ENCODE assay signal across 31 cellular contexts in the genomic region with DNA sequence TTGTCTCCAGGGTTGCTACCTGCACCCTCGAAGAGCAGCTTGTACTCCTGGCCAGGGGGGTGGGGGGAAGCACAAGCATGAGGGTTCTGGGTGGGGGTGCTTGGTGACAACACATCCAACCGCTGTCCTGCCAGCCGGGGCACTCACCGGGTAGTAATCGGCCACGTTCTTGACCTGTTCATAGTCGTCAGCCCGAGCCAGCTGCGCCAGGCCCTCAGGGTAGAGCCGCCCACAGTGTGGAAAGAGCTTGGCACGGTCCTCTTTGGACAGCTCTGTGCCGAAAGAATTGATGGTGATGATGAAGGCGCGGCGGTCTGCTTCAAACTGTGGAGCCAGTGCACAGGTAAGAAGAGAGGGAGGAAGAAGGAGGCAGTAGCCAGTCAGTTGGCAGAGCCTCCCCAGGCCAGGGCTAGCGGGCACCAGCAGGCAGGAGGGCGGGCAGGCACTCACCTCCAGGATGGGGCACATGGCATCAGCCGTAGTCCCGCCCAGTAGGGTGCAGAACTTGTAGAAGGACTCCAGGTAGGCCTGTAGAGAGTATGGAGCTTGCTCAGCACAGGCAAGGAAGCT. TPM values are rescaled to one million over a fixed set of nuclear protein-coding genes. Genes with fewer than 3 reads are reported as not detected.
"Had no signal": no experiment of that assay in that cellular context is flagged by ENCODE, and none has a peak within 500 bp of the region (broad histone marks: within the 10 kb centered on the region; RNA-seq: fewer than 3 reads in every experiment).

No MANE protein-coding gene starts in this region.

- H3K27me3 ChIP-seq: brain microvascular endothelial cell, esophagus muscularis mucosa, heart right ventricle, ovary, right lobe of liver, upper lobe of left lung, vagina had no signal

- H3K27me3 Mint-ChIP-seq: activated CD4-positive, alpha-beta memory T cell treated with anti-CD3 and anti-CD28 coated beads for 36 hours; activated CD4-positive, alpha-beta T cell treated with anti-CD3 and anti-CD28 coated beads, Interleukin-2, amount 10 ng/mL, durations not matched to agents 24 days and 14 days; activated naive CD4-positive, alpha-beta T cell treated with anti-CD3 and anti-CD28 coated beads, Interleukin-2, amount 10 ng/mL, durations not matched to agents 7 days and 5 days; naive thymus-derived CD8-positive, alpha-beta T cell; progenitor cell of endocrine pancreas; stimulated activated naive CD8-positive, alpha-beta T cell treated with anti-CD3 and anti-CD28 coated beads, Interleukin-15, amount 100 ng/mL, for 72 hours had no signal

- H3K4me3 Mint-ChIP-seq: activated CD4-positive, alpha-beta memory T cell treated with anti-CD3 and anti-CD28 coated beads for 36 hours; activated CD4-positive, alpha-beta T cell treated with anti-CD3 and anti-CD28 coated beads, Interleukin-2, amount 10 ng/mL, durations not matched to agents 24 days and 14 days; activated naive CD4-positive, alpha-beta T cell treated with anti-CD3 and anti-CD28 coated beads, Interleukin-2, amount 10 ng/mL, durations not matched to agents 7 days and 5 days; mesothelial cell of epicardium; naive thymus-derived CD8-positive, alpha-beta T cell; stimulated activated naive CD8-positive, alpha-beta T cell treated with anti-CD3 and anti-CD28 coated beads, Interleukin-15, amount 100 ng/mL, for 72 hours; T-helper 1 cell treated with Interleukin-12 subunit alpha and Interleukin-12 subunit beta and Interleukin-4 antibody, amounts not matched to agents 30 μg/mL and 1 μg/mL, for 36 hours had no signal

- H3K4me3 ChIP-seq: esophagus muscularis mucosa, heart right ventricle, ovary, right lobe of liver, upper lobe of left lung, vagina had no signal

- H3K27ac ChIP-seq: brain microvascular endothelial cell, esophagus muscularis mucosa, heart right ventricle, neutrophil, ovary, right lobe of liver, upper lobe of left lung, vagina, WERI-Rb-1 had no signal

- H3K9me3 Mint-ChIP-seq: activated CD4-positive, alpha-beta memory T cell treated with anti-CD3 and anti-CD28 coated beads for 36 hours; activated CD4-positive, alpha-beta T cell treated with anti-CD3 and anti-CD28 coated beads, Interleukin-2, amount 10 ng/mL, durations not matched to agents 24 days and 14 days; activated naive CD4-positive, alpha-beta T cell treated with anti-CD3 and anti-CD28 coated beads, Interleukin-2, amount 10 ng/mL, durations not matched to agents 7 days and 5 days; mesothelial cell of epicardium; naive thymus-derived CD8-positive, alpha-beta T cell; stimulated activated naive CD8-positive, alpha-beta T cell treated with anti-CD3 and anti-CD28 coated beads, Interleukin-15, amount 100 ng/mL, for 72 hours; T-helper 1 cell treated with Interleukin-12 subunit alpha and Interleukin-12 subunit beta and Interleukin-4 antibody, amounts not matched to agents 30 μg/mL and 1 μg/mL, for 36 hours had no signal

- DNase-seq: activated CD4-positive, alpha-beta memory T cell treated with anti-CD3 and anti-CD28 coated beads for 36 hours; activated CD4-positive, alpha-beta T cell treated with anti-CD3 and anti-CD28 coated beads, Interleukin-2, amount 10 ng/mL, durations not matched to agents 24 days and 14 days; activated CD4-positive, CD25-positive, alpha-beta regulatory T cell treated with anti-CD3 and anti-CD28 coated beads, Interleukin-2, amount 50 U/mL, for 72 hours; activated effector memory CD4-positive, alpha-beta T cell treated with Interleukin-2 at 50 U/mL for 16 hours; activated naive CD4-positive, alpha-beta T cell treated with anti-CD3 and anti-CD28 coated beads, Interleukin-2, amount 10 ng/mL, durations not matched to agents 7 days and 5 days; activated T-cell treated with anti-CD3 and anti-CD28 coated beads, Interleukin-2, amount 50 U/mL, for 48 hours; amniotic stem cell; brain microvascular endothelial cell; foreskin melanocyte; heart right ventricle; left ventricle myocardium superior; naive thymus-derived CD8-positive, alpha-beta T cell; ovary; stimulated activated CD4-positive, alpha-beta T cell treated with anti-CD3 and anti-CD28 coated beads, Interleukin-2, amount 100 ng/mL, for 48 hours; stimulated activated naive CD8-positive, alpha-beta T cell treated with anti-CD3 and anti-CD28 coated beads, Interleukin-15, amount 100 ng/mL, for 72 hours; T1000; WERI-Rb-1 had no signal

- H3K36me3 ChIP-seq: ovary had no signal

- H3K4me1 Mint-ChIP-seq: activated naive CD4-positive, alpha-beta T cell treated with anti-CD3 and anti-CD28 coated beads, Interleukin-2, amount 10 ng/mL, durations not matched to agents 7 days and 5 days; mesothelial cell of epicardium had no signal

- H3K27ac Mint-ChIP-seq: activated CD4-positive, alpha-beta memory T cell treated with anti-CD3 and anti-CD28 coated beads for 36 hours; activated CD4-positive, alpha-beta T cell treated with anti-CD3 and anti-CD28 coated beads, Interleukin-2, amount 10 ng/mL, durations not matched to agents 24 days and 14 days; activated naive CD4-positive, alpha-beta T cell treated with anti-CD3 and anti-CD28 coated beads, Interleukin-2, amount 10 ng/mL, durations not matched to agents 7 days and 5 days; mesothelial cell of epicardium; naive thymus-derived CD8-positive, alpha-beta T cell; T-helper 1 cell treated with Interleukin-12 subunit alpha and Interleukin-12 subunit beta and Interleukin-4 antibody, amounts not matched to agents 30 μg/mL and 1 μg/mL, for 36 hours had no signal

- ATAC-seq: heart right ventricle; left ventricle myocardium superior; naive thymus-derived CD8-positive, alpha-beta T cell; right lobe of liver; stimulated activated naive CD8-positive, alpha-beta T cell treated with anti-CD3 and anti-CD28 coated beads, Interleukin-15, amount 100 ng/mL, for 72 hours had no signal

- H3K9me3 ChIP-seq: esophagus muscularis mucosa, heart right ventricle, neutrophil, ovary, right lobe of liver, upper lobe of left lung, vagina had no signal

RNA-seq across cellular contexts. Expression of a gene that starts 8.0 kb away (rescaled TPM):
- total RNA-seq: astrocyte; glomerular endothelial cell; lung microvascular endothelial cell; naive thymus-derived CD8-positive, alpha-beta T cell had no signal
- polyA plus RNA-seq: naive thymus-derived CD8-positive, alpha-beta T cell had no signal

RNA-seq across cellular contexts. Expression of a gene that starts 44.4 kb away (rescaled TPM):
- total RNA-seq: activated CD4-positive, alpha-beta memory T cell treated with anti-CD3 and anti-CD28 coated beads for 36 hours; activated CD4-positive, alpha-beta T cell treated with anti-CD3 and anti-CD28 coated beads, Interleukin-2, amount 10 ng/mL, durations not matched to agents 24 days and 14 days; astrocyte; chondrocyte; esophagus muscularis mucosa; glomerular endothelial cell; heart right ventricle; left ventricle myocardium superior; lung microvascular endothelial cell; mesothelial cell of epicardium; naive thymus-derived CD8-positive, alpha-beta T cell; progenitor cell of endocrine pancreas; renal cortical epithelial cell; right lobe of liver; skeletal muscle tissue; vagina had no signal
- polyA plus RNA-seq: naive thymus-derived CD8-positive, alpha-beta T cell had no signal

RNA-seq across cellular contexts. Expression of a gene that starts 45.6 kb away (rescaled TPM):
- total RNA-seq: activated CD4-positive, alpha-beta memory T cell treated with anti-CD3 and anti-CD28 coated beads for 36 hours; activated CD4-positive, alpha-beta T cell treated with anti-CD3 and anti-CD28 coated beads, Interleukin-2, amount 10 ng/mL, durations not matched to agents 24 days and 14 days; lung microvascular endothelial cell; naive thymus-derived CD8-positive, alpha-beta T cell had no signal
- polyA plus RNA-seq: naive thymus-derived CD8-positive, alpha-beta T cell had no signal
